ENCODE assay signal across 7 cellular contexts in genomic region chr1:99665212-99665611, GRCh38. TPM values are rescaled to one million over a fixed set of nuclear protein-coding genes. Genes with fewer than 3 reads are reported as not detected.
"Had no signal": no experiment of that assay in that cellular context is flagged by ENCODE, and none has a peak within 500 bp of the region (broad histone marks: within the 10 kb centered on the region; RNA-seq: fewer than 3 reads in every experiment).

No MANE protein-coding gene starts in this region.

- H3K36me3 ChIP-seq: HAP-1 had no signal

- H3K4me3 ChIP-seq: GM23338, HAP-1 had no signal

- H3K4me2 ChIP-seq: GM23338 had no signal

- ATAC-seq: GM23338, HCT116 had no signal

- H2AFZ ChIP-seq: GM23338 had no signal

- H3K4me1 ChIP-seq: HAP-1 had no signal

- DNase-seq: H7, HFFc6 had no signal

- H3K27ac ChIP-seq: HL-60 had no signal

- H3K9me3 ChIP-seq: HAP-1 had no signal

RNA-seq across cellular contexts. Expression of gene PALMD, which starts 19.3 kb away (rescaled TPM):
- total RNA-seq: GM23338, H7, HFFc6 had no signal
- polyA plus RNA-seq: GM23338, IgD-negative memory B cell had no signal
